ENCODE assay signal across 9 cellular contexts in genomic region chr1:145762001-145762400, GRCh38. TPM values are rescaled to one million over a fixed set of nuclear protein-coding genes. Genes with fewer than 3 reads are reported as not detected.
"Had no signal": no experiment of that assay in that cellular context is flagged by ENCODE, and none has a peak within 500 bp of the region (broad histone marks: within the 10 kb centered on the region; RNA-seq: fewer than 3 reads in every experiment).

No MANE protein-coding gene starts in this region.

RNA-seq across cellular contexts. Expression of gene CD160, which starts 42.7 kb away (rescaled TPM):
- total RNA-seq: activated B cell treated with CpG ODN at 0.5 μM for 24 hours; activated CD4-positive, alpha-beta memory T cell treated with anti-CD3 and anti-CD28 coated beads, Interleukin-2, amount 10 ng/mL, durations not matched to agents 7 days and 5 days; activated CD4-positive, alpha-beta T cell treated with anti-CD3 and anti-CD28 coated beads, Interleukin-2, amount 10 ng/mL, durations not matched to agents 24 days and 14 days; activated CD4-positive, alpha-beta T cell treated with anti-CD3 and anti-CD28 coated beads, Interleukin-2, amount 10 ng/mL, durations not matched to agents 7 days and 5 days; T-helper 2 cell treated with Interferon-gamma antibody and Interleukin-4, amounts not matched to agents 100 ng/mL and 5 ng/mL, for 36 hours; WTC11 had no signal

RNA-seq across cellular contexts. Expression of gene PDZK1, which starts 54.8 kb away (rescaled TPM):
- total RNA-seq: activated CD4-positive, alpha-beta memory T cell treated with anti-CD3 and anti-CD28 coated beads for 36 hours; activated CD4-positive, alpha-beta T cell treated with anti-CD3 and anti-CD28 coated beads for 36 hours; activated CD8-positive, alpha-beta T cell treated with anti-CD3 and anti-CD28 coated beads for 36 hours had no signal
